ENCODE assay signal across 1 cellular context in genomic region chr3:7562892-7563291, GRCh38.
TF ChIP-seq lines count a peak whose summit lies in the region.

No MANE protein-coding gene starts in this region.

TF ChIP-seq in GM12878, 131 proteins besides CTCF, POLR2A, EP300 and RAD21 (continued from another document):
- TF ChIP-seq CBX5 (IDR thresholded peaks at IDR 0.05; ENCODE audit: low read depth) = no peak
- TF ChIP-seq TBL1XR1 (IDR thresholded peaks at IDR 0.05; ENCODE audit: low read depth, low read length) = no peak
- TF ChIP-seq USF2 (IDR thresholded peaks at IDR 0.05; ENCODE audit: borderline replicate concordance, low read depth, low read length) = no peak
- no peak for TF ChIP-seq PBX3 (IDR thresholded peaks at IDR 0.05; ENCODE audit: insufficient replicate concordance, low read depth, low read length)
- no peak for TF ChIP-seq ZNF274 (IDR thresholded peaks at IDR 0.05; ENCODE audit: insufficient read depth, insufficient read length)
- TF ChIP-seq MAX (IDR thresholded peaks at IDR 0.05; ENCODE audit: low read depth, low read length) = no peak
- TF ChIP-seq MEF2A (IDR thresholded peaks at IDR 0.05; ENCODE audit: insufficient read depth, low read depth, low read length) = no peak
- no peak for TF ChIP-seq STAT1 (conservative IDR thresholded peaks at IDR 0.05)
- TF ChIP-seq MEF2B (IDR thresholded peaks at IDR 0.05; ENCODE audit: partially characterized antibody, poor library complexity, severe bottlenecking) = peak; percentile 44
- peak; percentile 34; the same call in 1 of the 2 replicates for TF ChIP-seq BMI1 (IDR thresholded peaks at IDR 0.05; ENCODE audit: borderline replicate concordance)
- no peak for TF ChIP-seq ATF2 (IDR thresholded peaks at IDR 0.05; ENCODE audit: low read length)
- no peak for TF ChIP-seq MTA3 (IDR thresholded peaks at IDR 0.05; ENCODE audit: borderline replicate concordance, low read length)
- TF ChIP-seq USF1 (IDR thresholded peaks at IDR 0.05; ENCODE audit: borderline replicate concordance, extremely low read length, insufficient read depth, low read depth, low read length) = no peak
- TF ChIP-seq BHLHE40 (IDR thresholded peaks at IDR 0.05; ENCODE audit: borderline replicate concordance in 1 of 2, low read depth in 2 of 2, low read length in 1 of 2) = no peak
- TF ChIP-seq IKZF2 (IDR thresholded peaks at IDR 0.05) = peak in 1 of 2 experiments; percentile 38; a peak in 2 of 4 replicates
- no peak for TF ChIP-seq BCLAF1 (IDR thresholded peaks at IDR 0.05)
- no peak for TF ChIP-seq RELA (IDR thresholded peaks at IDR 0.05; ENCODE audit: borderline replicate concordance, partially characterized antibody)
- TF ChIP-seq MTA2 (IDR thresholded peaks at IDR 0.05; ENCODE audit: low read depth) = peak; percentile 79
- TF ChIP-seq CHD2 (IDR thresholded peaks at IDR 0.05; ENCODE audit: borderline replicate concordance, low read depth, low read length) = no peak
- no peak for TF ChIP-seq MYB (IDR thresholded peaks at IDR 0.05; ENCODE audit: borderline replicate concordance, low read depth, low read length)
- TF ChIP-seq YY1 (IDR thresholded peaks at IDR 0.05; ENCODE audit: low read depth, low read length) = no peak
- TF ChIP-seq RCOR1 (conservative IDR thresholded peaks at IDR 0.05; ENCODE audit: low read depth, low read length) = no peak
- no peak for TF ChIP-seq NRF1 (conservative IDR thresholded peaks at IDR 0.05; ENCODE audit: low read depth, low read length)
- no peak for TF ChIP-seq TAF1 (IDR thresholded peaks at IDR 0.05; ENCODE audit: borderline replicate concordance, low read depth, low read length)
- no peak for TF ChIP-seq SREBF1 (IDR thresholded peaks at IDR 0.05; ENCODE audit: low read length)
- no peak for TF ChIP-seq CBFB (IDR thresholded peaks at IDR 0.05; ENCODE audit: low read depth)
- TF ChIP-seq RAD51 (IDR thresholded peaks at IDR 0.05) = no peak
- TF ChIP-seq DPF2 (IDR thresholded peaks at IDR 0.05) = peak; percentile 51; the same call in 1 of the 2 replicates
- TF ChIP-seq IRF3 (IDR thresholded peaks at IDR 0.05) = no peak
- peak; percentile 63; the same call in 1 of the 2 replicates for TF ChIP-seq ATF7 (IDR thresholded peaks at IDR 0.05; ENCODE audit: low read depth)
- no peak for TF ChIP-seq SPI1 (IDR thresholded peaks at IDR 0.05; ENCODE audit: borderline replicate concordance, insufficient read depth, low read depth, low read length)
- no peak for TF ChIP-seq ZNF592 (IDR thresholded peaks at IDR 0.05)
- TF ChIP-seq SMAD1 (IDR thresholded peaks at IDR 0.05; ENCODE audit: low read depth, partially characterized antibody) = no peak
- no peak for TF ChIP-seq E2F4 (IDR thresholded peaks at IDR 0.05; ENCODE audit: low read depth, low read length)
